Comparison of ENCODE assay signal across 24 cellular contexts in genomic region chr10:68829494-68829893, GRCh38. TPM values are rescaled to one million over a fixed set of nuclear protein-coding genes. Genes with fewer than 3 reads are reported as not detected.
"Had no signal": no experiment of that assay in that cellular context is flagged by ENCODE, and none has a peak within 500 bp of the region (broad histone marks: within the 10 kb centered on the region; RNA-seq: fewer than 3 reads in every experiment).

No MANE protein-coding gene starts in this region.

- H3K4me3 ChIP-seq: left ventricle myocardium inferior, right lobe of liver, skin epidermis, suprapubic skin, tibial nerve, uterus had no signal

- H3K36me3 Mint-ChIP-seq: activated CD4-positive, alpha-beta memory T cell treated with anti-CD3 and anti-CD28 coated beads for 36 hours; activated naive CD4-positive, alpha-beta T cell treated with anti-CD3 and anti-CD28 coated beads, Interleukin-2, amount 10 ng/mL, durations not matched to agents 7 days and 5 days; mesothelial cell of epicardium; natural killer cell treated with Interleukin-12 subunit alpha and Interleukin-12 subunit beta and Interleukin-15 and Interleukin-18, amount 100 ng/mL, for 72 hours; WTC11 had no signal

- H3K27ac ChIP-seq: brain microvascular endothelial cell, foreskin keratinocyte, left ventricle myocardium inferior, right lobe of liver, skin epidermis, suprapubic skin, tibial nerve, uterus had no signal

- H3K27ac Mint-ChIP-seq: activated CD4-positive, alpha-beta memory T cell treated with anti-CD3 and anti-CD28 coated beads for 36 hours; activated naive CD4-positive, alpha-beta T cell treated with anti-CD3 and anti-CD28 coated beads, Interleukin-2, amount 10 ng/mL, durations not matched to agents 7 days and 5 days; mesothelial cell of epicardium; natural killer cell treated with Interleukin-12 subunit alpha and Interleukin-12 subunit beta and Interleukin-15 and Interleukin-18, amount 100 ng/mL, for 72 hours; stimulated activated naive CD8-positive, alpha-beta T cell treated with anti-CD3 and anti-CD28 coated beads, Interleukin-15, amount 100 ng/mL, for 72 hours; WTC11 had no signal

- H3K4me1 ChIP-seq: foreskin keratinocyte had no signal

- H3K36me3 ChIP-seq: brain microvascular endothelial cell, left ventricle myocardium inferior, right lobe of liver, suprapubic skin, tibial nerve, uterus had no signal

- H3K9me3 Mint-ChIP-seq: activated CD4-positive, alpha-beta memory T cell treated with anti-CD3 and anti-CD28 coated beads for 36 hours; activated naive CD4-positive, alpha-beta T cell treated with anti-CD3 and anti-CD28 coated beads, Interleukin-2, amount 10 ng/mL, durations not matched to agents 7 days and 5 days; mesothelial cell of epicardium; natural killer cell treated with Interleukin-12 subunit alpha and Interleukin-12 subunit beta and Interleukin-15 and Interleukin-18, amount 100 ng/mL, for 72 hours; stimulated activated naive CD8-positive, alpha-beta T cell treated with anti-CD3 and anti-CD28 coated beads, Interleukin-15, amount 100 ng/mL, for 72 hours; WTC11 had no signal

- H3K4me3 Mint-ChIP-seq: activated CD4-positive, alpha-beta memory T cell treated with anti-CD3 and anti-CD28 coated beads for 36 hours had no signal

- ATAC-seq: foreskin keratinocyte; natural killer cell treated with Interleukin-12 subunit alpha and Interleukin-12 subunit beta and Interleukin-15 and Interleukin-18, amount 100 ng/mL, for 72 hours; right lobe of liver; stimulated activated naive CD8-positive, alpha-beta T cell treated with anti-CD3 and anti-CD28 coated beads, Interleukin-15, amount 100 ng/mL, for 72 hours; WTC11 had no signal

- H3K27me3 ChIP-seq: right lobe of liver, uterus had no signal

- H3K9me3 ChIP-seq: left ventricle myocardium inferior, right lobe of liver, suprapubic skin, tibial nerve, uterus had no signal

- H3K4me1 Mint-ChIP-seq: mesothelial cell of epicardium had no signal

- DNase-seq: activated CD4-positive, alpha-beta memory T cell treated with anti-CD3 and anti-CD28 coated beads for 36 hours; activated CD4-positive, alpha-beta T cell treated with anti-CD3 and anti-CD28 coated beads for 4 hours; activated naive CD4-positive, alpha-beta T cell treated with anti-CD3 and anti-CD28 coated beads, Interleukin-2, amount 10 ng/mL, durations not matched to agents 7 days and 5 days; activated T-cell treated with anti-CD3 and anti-CD28 coated beads, Interleukin-2, amount 50 U/mL, for 48 hours; brain microvascular endothelial cell; dermis blood vessel endothelial cell; effector memory CD4-positive, alpha-beta T cell; foreskin keratinocyte; hippocampal formation; kidney glomerular epithelial cell; left ventricle myocardium inferior; occipital lobe; right lobe of liver; stimulated activated CD4-positive, alpha-beta T cell treated with anti-CD3 and anti-CD28 coated beads, Interleukin-1b, Interleukin-23, amount 100 ng/mL, for 48 hours; stimulated activated naive CD8-positive, alpha-beta T cell treated with anti-CD3 and anti-CD28 coated beads, Interleukin-15, amount 100 ng/mL, for 72 hours; T-helper 9 cell; uterus had no signal

RNA-seq across cellular contexts. Expression of gene STOX1, which starts 2.2 kb away (rescaled TPM):
- total RNA-seq: glomerular endothelial cell had no signal
